ENCODE assay signal across 8 cellular contexts in the genomic region with DNA sequence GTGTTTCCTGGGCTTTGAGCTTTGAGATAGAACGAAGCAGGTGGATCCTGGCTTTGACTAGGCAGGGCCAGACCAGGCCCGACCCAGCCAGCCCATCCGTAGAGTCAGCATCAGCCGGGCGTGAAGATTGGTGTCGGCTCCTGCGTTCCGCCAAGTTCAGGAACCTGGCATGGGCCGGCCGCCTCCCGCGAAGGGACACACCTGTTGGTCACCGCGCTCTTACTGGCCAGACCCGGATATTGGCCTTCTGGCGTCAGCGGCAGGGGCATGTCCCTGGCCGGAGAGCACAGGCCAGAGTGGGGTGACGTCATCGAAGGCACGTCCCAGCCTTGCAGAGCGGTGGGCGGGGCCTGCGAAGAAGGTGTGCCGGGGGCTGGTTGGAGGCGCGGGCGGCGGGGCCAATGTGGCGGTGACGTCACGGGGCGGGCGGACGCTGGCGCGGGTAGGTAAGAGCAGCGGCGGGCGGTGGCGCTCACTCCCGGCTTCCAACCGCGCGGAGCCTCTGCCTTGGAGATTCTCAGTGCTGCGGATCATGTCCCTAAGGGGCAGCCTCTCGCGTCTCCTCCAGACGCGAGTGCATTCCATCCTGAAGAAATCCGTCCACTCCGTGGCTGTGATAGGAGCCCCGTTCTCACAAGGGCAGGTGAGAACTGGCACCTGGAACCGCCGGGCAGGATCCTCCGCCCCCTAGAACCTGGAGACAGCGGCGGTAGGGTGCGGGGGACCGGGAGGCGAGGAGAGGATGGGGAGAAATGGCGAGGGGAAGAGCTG. TPM values are rescaled to one million over a fixed set of nuclear protein-coding genes. Genes with fewer than 3 reads are reported as not detected.
DNase-seq lines count a peak whose midpoint lies in the region; ATAC-seq, FAIRE-seq and TF ChIP-seq lines count a peak whose summit lies in the region.

Gene ARG2 (plus strand): TSS at position 475 of the 771 bp plus-strand sequence. CDS start 58 bp downstream, at position 533.

- intact Hi-C loops in Right ventricle myocardium superior (cut with DNase I), result loop anchor here (5.0 kb wide), 1 partner anchor 48 kb away; no protein-coding TSS in a partner anchor
- intact Hi-C loops in pancreas (cut with DNase I), result no loop called here

- DNase-seq in GM10266 (ENCODE audit: extremely low spot score), result peak; percentile 93
- peak; percentile 98 for DNase-seq in NCI-H1105 (lab: John Stamatoyannopoulos, UW)
- peak; percentile 63 for DNase-seq in SKM-1 treated with dmso at 0.1 percent for 144 hours (lab: John Stamatoyannopoulos, UW; ENCODE audit: unreplicated experiment)
- peak; percentile 92 for DNase-seq in activated naive CD8-positive, alpha-beta T cell treated with anti-CD3 and anti-CD28 coated beads, Interleukin-2, amount 50 U/mL, for 16 hours (ENCODE audit: low read depth, low spot score)
- peak; percentile 99 for DNase-seq in Right ventricle myocardium superior
- peak; percentile 99 to 100 (median 100) for DNase-seq in pancreas
- DNase-seq in tibial nerve (ENCODE audit: low spot score in 2 of 2), result peak; percentile 95 to 96

- peak; percentile 88 to 89 for TF ChIP-seq EP300 in tibial nerve (IDR thresholded peaks at IDR 0.05)

- H3K36me3 ChIP-seq in pancreas (no peaks in the 10 kb centered on the region), tibial nerve (no peaks in the 10 kb centered on the region)

- TF ChIP-seq CTCF in GM10266 (IDR thresholded peaks at IDR 0.05; ENCODE audit: control insufficient read depth, insufficient read depth, low read depth, missing control alignments), result peak; percentile 29
- peak in 1 of 4 donors; percentile 5 for TF ChIP-seq CTCF in pancreas (IDR thresholded peaks at IDR 0.05)
- TF ChIP-seq CTCF in tibial nerve (IDR thresholded peaks at IDR 0.05), result peak in 2 of 5 experiments; percentile 21 to 31

- H3K9me3 ChIP-seq in pancreas (no peaks in the 10 kb centered on the region), tibial nerve (no peaks in the 10 kb centered on the region)

- FAIRE-seq in pancreas (lab: Jason Lieb, UNC), result no peak

- no peaks in the 10 kb centered on the region for H3K27me3 ChIP-seq in pancreas
- no peaks in the 10 kb centered on the region for H3K27me3 ChIP-seq in tibial nerve

- peak within 1 kb of the TSS; percentile 28 to 60 (median 53) for H3K4me3 ChIP-seq in pancreas
- H3K4me3 ChIP-seq in tibial nerve, result peak within 1 kb of the TSS; percentile 38 to 77 (median 68)

- peak within 1 kb of the TSS; percentile 53 to 81 (median 76) for H3K27ac ChIP-seq in pancreas
- peak within 1 kb of the TSS; percentile 52 to 90 (median 83) for H3K27ac ChIP-seq in tibial nerve

- 0 to 1% methylated on average over 42 to 62 of the region's 62 CpGs for WGBS in pancreas, 2 donors
- WGBS in tibial nerve, 2 donors, result 0 to 2% methylated on average over 51 to 57 of the region's 62 CpGs

- peak; percentile 53 to 80 for TF ChIP-seq POLR2A in tibial nerve (IDR thresholded peaks at IDR 0.05)

- ATAC-seq in HG02642 (IDR thresholded peaks at IDR 0.05; ENCODE audit: poor library complexity, unreplicated experiment) (peak; percentile 96), Right ventricle myocardium superior (ENCODE audit: poor library complexity) (peak; percentile 99), pancreas (peak; percentile 96 to 98 (median 97))

- H3K4me1 ChIP-seq in pancreas (peaks cover 5 to 8% (median 7%) of the 10 kb centered on the region in 3 donors), tibial nerve (peaks cover 0 to 35% (median 21%) of the 10 kb centered on the region in 4 donors)

RNA-seq across cellular contexts. Expression of gene ARG2, which starts in this region (rescaled TPM):
- total RNA-seq in Right ventricle myocardium superior (0.75 TPM), pancreas (1 to 10 TPM; 1.2 to 2.8 (median 1.4) TPM), tibial nerve (10 to 100 TPM in 1 of 4 donors, 1 to 10 TPM in 2, under 1 TPM in 1; 0.44 to 21.3 (median 2.6) TPM)
- 10 to 100 TPM in 1 of 2 donors, 1 to 10 TPM in 1; 3.5 to 15.0 TPM for polyA plus RNA-seq in pancreas

Comparison
In these comparisons a context has a peak if more than half of its experiments do, and no peak if none do; other contexts are left out.
1. Peak in every context shown above with its lines: DNase-seq, ATAC-seq, H3K4me3 ChIP-seq and H3K27ac ChIP-seq.
2. Peak in DNase-seq and ATAC-seq in Right ventricle myocardium superior; RNA of the gene not detected or under 1 TPM.